7 cellular contexts compared by ENCODE assay signal in genomic region chr4:145181091-145181501, GRCh38. TPM values are rescaled to one million over a fixed set of nuclear protein-coding genes. Genes with fewer than 3 reads are reported as not detected.
DNase-seq lines count a peak whose midpoint lies in the region; ATAC-seq and TF ChIP-seq lines count a peak whose summit lies in the region.

No MANE protein-coding gene starts in this region.

- no peak for ATAC-seq in HG03342 (IDR thresholded peaks at IDR 0.05; ENCODE audit: unreplicated experiment)
- no peak for ATAC-seq in GM21723 (IDR thresholded peaks at IDR 0.05; ENCODE audit: unreplicated experiment)

- no peak for TF ChIP-seq EP300 in stomach (IDR thresholded peaks at IDR 0.05)

- H3K36me3 ChIP-seq in HAP-1 (replicated peaks) (no peaks in the 10 kb centered on the region), stomach (no peaks in the 10 kb centered on the region)

- no peaks in the 10 kb centered on the region for H3K9me3 ChIP-seq in HAP-1
- H3K9me3 ChIP-seq in stomach: no peaks in the 10 kb centered on the region

- peaks cover 5% of the 10 kb centered on the region for H3K4me1 ChIP-seq in HAP-1
- H3K4me1 ChIP-seq in stomach: peaks cover 13 to 37% (median 30%) of the 10 kb centered on the region in 4 donors

- H3K4me3 ChIP-seq in HAP-1 (peak overlapping the region; percentile 85), iPS-11a (ENCODE audit: low read depth, low read length) (peak overlapping the region; percentile 67), stomach (peak overlapping the region; percentile 65 to 78 (median 75))

- peak overlapping the region; percentile 86 for H3K27ac ChIP-seq in VCaP
- H3K27ac ChIP-seq in stomach: peak overlapping the region; percentile 92 to 99 (median 98)

- in situ Hi-C loops in HAP-1 (cut with MboI; ENCODE audit: low sequenced_read_pairs): no loop called here

- DNase-seq in HAP-1 (ENCODE audit: low spot score in 2 of 2): no peak
- DNase-seq in stomach: no peak
- DNase-seq in dermis blood vessel endothelial cell: no peak

- 4 to 11% (median 6%) methylated on average over 7 of the region's 7 CpGs for WGBS in stomach, 5 donors

- intact Hi-C loops in stomach (cut with DNase I; ENCODE audit: low total_unique reads): no loop called here

- H3K27me3 ChIP-seq in HAP-1 (ENCODE audit: low read depth) (peaks cover 5% of the 10 kb centered on the region; the same call in 1 of the 2 replicates), stomach (no peaks in the 10 kb centered on the region)

- TF ChIP-seq CTCF in VCaP (conservative IDR thresholded peaks at IDR 0.05): no peak
- TF ChIP-seq CTCF in stomach (IDR thresholded peaks at IDR 0.05): no peak

- TF ChIP-seq POLR2A in stomach (IDR thresholded peaks at IDR 0.05): no peak

RNA-seq across cellular contexts. Expression of gene OTUD4, which starts 0.7 kb away (rescaled TPM):
- total RNA-seq in stomach (10 to 100 TPM in 4 of 5 donors, 1 to 10 TPM in 1; 6.4 to 53.8 (median 39.7) TPM), dermis blood vessel endothelial cell (29.5 and 35.9 TPM in 2 replicates)
- 1 to 10 TPM; 5.2 to 7.3 (median 5.2) TPM for polyA plus RNA-seq in stomach
